Comparison of ENCODE assay signal across 31 cellular contexts in genomic region chr2:126986788-126987187, GRCh38.
"Had no signal": no experiment of that assay in that cellular context is flagged by ENCODE, and none has a peak within 500 bp of the region (broad histone marks: within the 10 kb centered on the region; RNA-seq: fewer than 3 reads in every experiment).

No MANE protein-coding gene starts in this region.

- H3K4me3 ChIP-seq: gastrocnemius medialis, hepatocyte, psoas muscle, right atrium auricular region, stomach, thyroid gland, upper lobe of left lung had no signal

- H3K4me1 ChIP-seq: gastrocnemius medialis, parathyroid adenoma, psoas muscle, right atrium auricular region, upper lobe of left lung had no signal

- H3K36me3 ChIP-seq: brain microvascular endothelial cell, gastrocnemius medialis, right atrium auricular region, stomach, thyroid gland, upper lobe of left lung had no signal

- H3K27me3 ChIP-seq: gastrocnemius medialis, hepatocyte, right atrium auricular region, thyroid gland, upper lobe of left lung had no signal

- ATAC-seq: esophagus mucosa; gastrocnemius medialis; left cardiac atrium; naive thymus-derived CD4-positive, alpha-beta T cell; psoas muscle; stimulated activated naive B cell treated with anti-CD40 and anti-IgM and Interleukin-4, amounts not matched to agents 10 μg/mL and 1 μg/mL and 100 μg/mL, for 72 hours had no signal

- H3K79me2 ChIP-seq: hepatocyte, parathyroid adenoma had no signal

- DNase-seq: activated CD4-positive, alpha-beta memory T cell treated with anti-CD3 and anti-CD28 coated beads for 36 hours; activated CD4-positive, alpha-beta T cell treated with anti-CD3 and anti-CD28 coated beads for 48 hours; activated CD8-positive, alpha-beta memory T cell treated with anti-CD3 and anti-CD28 coated beads, Interleukin-2, amount 50 U/mL, for 4 hours; activated gamma-delta T cell; activated naive CD4-positive, alpha-beta T cell treated with anti-CD3 and anti-CD28 coated beads, Interleukin-2, amount 50 U/mL, for 16 hours; activated T-cell treated with anti-CD3 and anti-CD28 coated beads, Interleukin-2, amount 50 U/mL, for 1 hour; amniotic stem cell; brain microvascular endothelial cell; endodermal cell; gastrocnemius medialis; glutamatergic neuron; left cardiac atrium; midbrain; naive thymus-derived CD4-positive, alpha-beta T cell; occipital lobe; psoas muscle; stimulated activated CD4-positive, alpha-beta T cell treated with anti-CD3 and anti-CD28 coated beads, Interleukin-15, amount 100 ng/mL, for 24 hours; stimulated activated CD4-positive, alpha-beta T cell treated with anti-CD3 and anti-CD28 coated beads, Interleukin-2, amount 100 ng/mL, for 24 hours; stimulated activated naive B cell treated with anti-CD40 and anti-IgM and Interleukin-4, amounts not matched to agents 10 μg/mL and 1 μg/mL and 100 μg/mL, for 72 hours; stomach; T-helper 9 cell; thyroid gland; upper lobe of left lung had no signal

- H3K9ac ChIP-seq: parathyroid adenoma had no signal

- H3K4me2 ChIP-seq: hepatocyte had no signal

- H3K4me3 Mint-ChIP-seq: activated CD4-positive, alpha-beta memory T cell treated with anti-CD3 and anti-CD28 coated beads for 36 hours; dendritic cell treated with granulocyte-macrophage colony-stimulating factor and Interleukin-4, amounts not matched to agents 40 ng/mL and 50 ng/mL, for 4 days; endodermal cell; naive thymus-derived CD4-positive, alpha-beta T cell; neural crest cell; stimulated activated naive B cell treated with anti-CD40 and anti-IgM and Interleukin-4, amounts not matched to agents 10 μg/mL and 1 μg/mL and 100 μg/mL, for 72 hours; T-helper 1 cell treated with Interleukin-12 subunit alpha and Interleukin-12 subunit beta and Interleukin-4 antibody, amounts not matched to agents 30 μg/mL and 1 μg/mL, for 36 hours had no signal

- H3K27ac ChIP-seq: brain microvascular endothelial cell, gastrocnemius medialis, hepatocyte, parathyroid adenoma, psoas muscle, right atrium auricular region, stomach, thyroid gland, upper lobe of left lung, VCaP had no signal

- H3K9me3 Mint-ChIP-seq: activated CD4-positive, alpha-beta memory T cell treated with anti-CD3 and anti-CD28 coated beads for 36 hours; dendritic cell treated with granulocyte-macrophage colony-stimulating factor and Interleukin-4, amounts not matched to agents 40 ng/mL and 50 ng/mL, for 4 days; T-helper 1 cell treated with Interleukin-12 subunit alpha and Interleukin-12 subunit beta and Interleukin-4 antibody, amounts not matched to agents 30 μg/mL and 1 μg/mL, for 36 hours had no signal

- H3K4me1 Mint-ChIP-seq: naive thymus-derived CD4-positive, alpha-beta T cell; stimulated activated naive B cell treated with anti-CD40 and anti-IgM and Interleukin-4, amounts not matched to agents 10 μg/mL and 1 μg/mL and 100 μg/mL, for 72 hours had no signal

- H3K9me3 ChIP-seq: gastrocnemius medialis, psoas muscle, right atrium auricular region, stomach, thyroid gland, upper lobe of left lung had no signal

- H2AFZ ChIP-seq: hepatocyte, parathyroid adenoma had no signal

- H3K36me3 Mint-ChIP-seq: activated CD4-positive, alpha-beta memory T cell treated with anti-CD3 and anti-CD28 coated beads for 36 hours; naive thymus-derived CD4-positive, alpha-beta T cell; stimulated activated naive B cell treated with anti-CD40 and anti-IgM and Interleukin-4, amounts not matched to agents 10 μg/mL and 1 μg/mL and 100 μg/mL, for 72 hours had no signal

- H3K27ac Mint-ChIP-seq: activated CD4-positive, alpha-beta memory T cell treated with anti-CD3 and anti-CD28 coated beads for 36 hours; dendritic cell treated with granulocyte-macrophage colony-stimulating factor and Interleukin-4, amounts not matched to agents 40 ng/mL and 50 ng/mL, for 4 days; endodermal cell; stimulated activated naive B cell treated with anti-CD40 and anti-IgM and Interleukin-4, amounts not matched to agents 10 μg/mL and 1 μg/mL and 100 μg/mL, for 72 hours; T-helper 1 cell treated with Interleukin-12 subunit alpha and Interleukin-12 subunit beta and Interleukin-4 antibody, amounts not matched to agents 30 μg/mL and 1 μg/mL, for 36 hours had no signal
